In the genomic region with DNA sequence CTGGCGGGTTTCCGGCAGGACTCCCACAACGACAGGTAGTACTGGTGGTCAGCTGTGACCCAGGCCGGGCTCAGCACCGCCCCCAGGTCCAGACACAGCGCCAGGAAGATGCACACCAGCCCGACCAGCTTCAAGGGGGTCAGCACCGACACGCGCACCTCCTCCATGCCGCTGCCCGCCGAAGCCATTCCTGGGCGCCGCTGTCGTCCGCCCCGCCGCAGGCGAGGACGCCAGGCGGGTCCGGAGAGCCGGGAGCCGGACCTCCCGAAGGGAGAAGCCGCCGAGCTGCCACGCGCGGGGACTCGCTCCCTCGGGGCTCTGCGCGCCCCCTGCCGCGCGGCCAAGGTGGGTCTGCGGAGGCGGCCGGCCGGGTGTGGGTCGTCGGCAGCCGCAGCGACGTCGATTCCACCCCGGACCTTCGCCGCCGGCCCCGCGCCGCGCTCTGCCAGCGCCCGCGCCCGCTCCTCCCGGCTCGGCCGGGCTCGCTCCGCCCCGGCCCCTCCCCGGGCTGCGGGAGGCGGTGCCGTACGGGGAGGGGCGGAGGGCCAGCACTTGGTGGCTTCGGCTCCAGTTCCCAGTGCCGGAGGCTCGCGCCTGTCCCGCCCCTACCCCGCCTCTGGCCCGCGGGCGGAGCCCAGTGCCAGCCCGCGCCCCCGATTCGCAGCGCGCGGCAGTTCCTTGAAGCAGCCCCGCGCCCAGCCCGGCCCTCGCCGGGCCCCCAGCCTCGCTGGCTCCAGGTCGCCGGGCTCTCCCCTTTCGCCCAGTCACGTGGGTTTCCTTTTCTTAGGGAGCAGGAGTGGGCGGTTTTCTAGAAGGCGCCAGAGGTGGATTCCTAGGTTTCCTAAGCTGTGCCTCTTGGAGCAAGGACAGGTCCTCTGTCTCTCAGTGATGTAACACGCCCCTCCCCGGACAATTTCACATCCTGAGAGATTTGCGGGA, we compare ENCODE assay signal across 8 cellular contexts. TPM values are rescaled to one million over a fixed set of nuclear protein-coding genes. Genes with fewer than 3 reads are reported as not detected.
DNase-seq lines count a peak whose midpoint lies in the region; ATAC-seq lines count a peak whose summit lies in the region.

A gene (minus strand): TSS at position 444 of the 939 bp plus-strand sequence. CDS start 256 bp downstream, at position 188.

- H3K4me3 Mint-ChIP-seq in T-helper 17 cell, result peak within 1 kb of the TSS; percentile 53
- peak within 1 kb of the TSS in 7 of 10 donors; percentile 2 to 61 (median 39) for H3K4me3 Mint-ChIP-seq in naive thymus-derived CD8-positive, alpha-beta T cell

- H3K27me3 Mint-ChIP-seq in T-helper 17 cell, result no peaks in the 10 kb centered on the region
- peaks cover 8 to 35% (median 15%) of the 10 kb centered on the region in 5 donors for H3K27me3 Mint-ChIP-seq in naive thymus-derived CD8-positive, alpha-beta T cell

- peak within 1 kb of the TSS; percentile 64 for H3K9ac ChIP-seq in HUES48 (ENCODE audit: low read depth, low read length)

- H3K36me3 ChIP-seq in HUES48 (ENCODE audit: control insufficient read depth, insufficient read depth, low read length), result no peaks in the 10 kb centered on the region

- 0 out of 2 replicates have a peak, but pooled peaks cover 4% of the 10 kb centered on the region for H3K27me3 ChIP-seq in HUES48 (ENCODE audit: control insufficient read depth, insufficient read depth, low read length)

- H3K4me1 ChIP-seq in HUES48 (ENCODE audit: control insufficient read depth, insufficient read depth, low read length), result peaks cover 47% of the 10 kb centered on the region

- peak within 1 kb of the TSS; percentile 70 for H3K27ac ChIP-seq in HUES48 (ENCODE audit: low read depth, low read length)

- H3K4me3 ChIP-seq in HUES48 (ENCODE audit: low read depth, low read length), result peak within 1 kb of the TSS; percentile 91

- H3K27ac Mint-ChIP-seq in T-helper 17 cell, result no peak within 1 kb of the TSS
- H3K27ac Mint-ChIP-seq in naive thymus-derived CD8-positive, alpha-beta T cell, result no peak within 1 kb of the TSS

- peaks cover 0 to 23% (median 3%) of the 10 kb centered on the region in 9 donors for H3K9me3 Mint-ChIP-seq in naive thymus-derived CD8-positive, alpha-beta T cell

- no peaks in the 10 kb centered on the region for H3K36me3 Mint-ChIP-seq in T-helper 17 cell (ENCODE audit: low read depth)
- H3K36me3 Mint-ChIP-seq in naive thymus-derived CD8-positive, alpha-beta T cell, result peaks cover 2 to 23% (median 5%) of the 10 kb centered on the region in 3 donors

- H3K9me3 ChIP-seq in HUES48 (ENCODE audit: control insufficient read depth, insufficient read depth, low read length) (no peaks in the 10 kb centered on the region), T-helper 17 cell (ENCODE audit: control insufficient read depth, low read length, poor library complexity, severe bottlenecking) (no peaks in the 10 kb centered on the region)

- no peak for ATAC-seq in T-helper 17 cell
- ATAC-seq in naive thymus-derived CD8-positive, alpha-beta T cell, result no peak
- ATAC-seq in GM18861 (IDR thresholded peaks at IDR 0.05; ENCODE audit: unreplicated experiment), result no peak
- ATAC-seq in GM19324 (IDR thresholded peaks at IDR 0.05; ENCODE audit: low FRiP score, unreplicated experiment), result no peak

- POLR2A ChIA-PET in naive thymus-derived CD8-positive, alpha-beta T cell (lab: Charles Lee), result no interaction called here

- H3K4me1 Mint-ChIP-seq in T-helper 17 cell, result no peaks in the 10 kb centered on the region
- peaks cover 4 to 10% (median 8%) of the 10 kb centered on the region in 4 donors for H3K4me1 Mint-ChIP-seq in naive thymus-derived CD8-positive, alpha-beta T cell

- DNase-seq in COLO668 (lab: John Stamatoyannopoulos, UW; ENCODE audit: unreplicated experiment), result peak; percentile 80
- DNase-seq in T-helper 17 cell, result no peak
- DNase-seq in fibroblast of peridontal ligament (ENCODE audit: extremely low read depth), result peak; percentile 65
- no peak for DNase-seq in naive thymus-derived CD8-positive, alpha-beta T cell
- DNase-seq in NOMO-1 treated with DMSO at 0.1 percent for 48 hours (lab: John Stamatoyannopoulos, UW; ENCODE audit: unreplicated experiment), result no peak

RNA-seq across cellular contexts. Expression of the gene that starts here (rescaled TPM):
- total RNA-seq in T-helper 17 cell, result not detected
- not detected for total RNA-seq in naive thymus-derived CD8-positive, alpha-beta T cell
- polyA plus RNA-seq in naive thymus-derived CD8-positive, alpha-beta T cell, result not detected

Comparison
In these comparisons a context has a peak if more than half of its experiments do, and no peak if none do; other contexts are left out.
1. DNase-seq: peak in COLO668 (single experiment) and fibroblast of peridontal ligament (single experiment); none in T-helper 17 cell (0 of 3), naive thymus-derived CD8-positive, alpha-beta T cell (0 of 10) and NOMO-1 treated with DMSO at 0.1 percent for 48 hours (single experiment).